32 cellular contexts compared by ENCODE assay signal in the genomic region with DNA sequence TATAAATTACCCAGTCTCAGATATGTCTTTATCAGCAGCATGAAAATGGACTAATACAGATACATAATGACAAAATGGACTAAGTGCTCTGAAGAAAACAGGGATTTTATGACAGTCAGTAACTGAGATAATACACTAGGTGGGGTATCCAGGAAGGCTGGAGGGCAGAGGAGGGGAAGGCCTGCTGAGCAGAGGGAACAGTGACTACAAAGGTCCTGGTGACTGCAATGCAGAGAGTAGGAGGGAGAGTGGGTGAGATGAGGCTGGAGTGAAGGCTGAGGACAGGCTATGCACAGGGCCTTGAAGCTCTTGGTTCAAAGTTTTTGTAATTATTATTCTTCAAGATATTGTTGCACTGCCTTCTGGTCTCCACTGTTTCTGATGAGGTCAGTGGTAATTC. TPM values are rescaled to one million over a fixed set of nuclear protein-coding genes. Genes with fewer than 3 reads are reported as not detected.
"Had no signal": no experiment of that assay in that cellular context is flagged by ENCODE, and none has a peak within 500 bp of the region (broad histone marks: within the 10 kb centered on the region; RNA-seq: fewer than 3 reads in every experiment).

No MANE protein-coding gene starts in this region.

- H3K36me3 ChIP-seq: colonic mucosa, esophagus squamous epithelium, neutrophil, stomach, thyroid gland had no signal

- H3K9me3 Mint-ChIP-seq: dendritic cell treated with granulocyte-macrophage colony-stimulating factor and Interleukin-4, amounts not matched to agents 40 ng/mL and 50 ng/mL, for 4 days; memory B cell; mesothelial cell of epicardium; natural killer cell treated with Interleukin-12 subunit alpha and Interleukin-12 subunit beta and Interleukin-15 and Interleukin-18, amount 100 ng/mL, for 72 hours; neural crest cell; type B pancreatic cell had no signal

- H3K27me3 ChIP-seq: thyroid gland had no signal

- ATAC-seq: left lobe of liver; mucosa of descending colon; natural killer cell treated with Interleukin-12 subunit alpha and Interleukin-12 subunit beta and Interleukin-15 and Interleukin-18, amount 100 ng/mL, for 72 hours; sciatic nerve had no signal

- H3K27ac Mint-ChIP-seq: dendritic cell treated with granulocyte-macrophage colony-stimulating factor and Interleukin-4, amounts not matched to agents 40 ng/mL and 50 ng/mL, for 4 days; memory B cell; mesothelial cell of epicardium; naive B cell; natural killer cell treated with Interleukin-12 subunit alpha and Interleukin-12 subunit beta and Interleukin-15 and Interleukin-18, amount 100 ng/mL, for 72 hours; progenitor cell of endocrine pancreas; type B pancreatic cell had no signal

- H3K9me3 ChIP-seq: colonic mucosa, esophagus squamous epithelium, mucosa of descending colon, neutrophil, stomach, thyroid gland had no signal

- FAIRE-seq: endometrium, frontal cortex, keratinocyte had no signal

- H3K27ac ChIP-seq: colonic mucosa, esophagus squamous epithelium, neutrophil, parathyroid adenoma, stomach, thyroid gland had no signal

- H3K4me3 Mint-ChIP-seq: dendritic cell treated with granulocyte-macrophage colony-stimulating factor and Interleukin-4, amounts not matched to agents 40 ng/mL and 50 ng/mL, for 4 days; memory B cell; mesothelial cell of epicardium; naive B cell; natural killer cell treated with Interleukin-12 subunit alpha and Interleukin-12 subunit beta and Interleukin-15 and Interleukin-18, amount 100 ng/mL, for 72 hours; neural crest cell; type B pancreatic cell had no signal

- H3K36me3 Mint-ChIP-seq: memory B cell; mesothelial cell of epicardium; natural killer cell treated with Interleukin-12 subunit alpha and Interleukin-12 subunit beta and Interleukin-15 and Interleukin-18, amount 100 ng/mL, for 72 hours; type B pancreatic cell had no signal

- DNase-seq: colonic mucosa; effector CD8-positive, alpha-beta T cell; erythroblast; esophagus squamous epithelium; mucosa of descending colon; naive B cell; stimulated activated CD4-positive, alpha-beta T cell treated with anti-CD3 and anti-CD28 coated beads, Interleukin-12 subunit alpha, Interleukin-12 subunit beta, amount 100 ng/mL, for 4 hours; stimulated activated CD4-positive, alpha-beta T cell treated with anti-CD3 and anti-CD28 coated beads, Interleukin-1b, Interleukin-23, amount 100 ng/mL, for 48 hours; stimulated activated CD4-positive, alpha-beta T cell treated with anti-CD3 and anti-CD28 coated beads, Interleukin-4, amount 100 ng/mL, for 1 hour; stimulated activated CD8-positive, alpha-beta memory T cell treated with anti-CD3 and anti-CD28 coated beads, Interleukin-4, amount 100 ng/mL, for 48 hours; stimulated activated naive CD4-positive, alpha-beta T cell treated with Interleukin-2 at 50 U/mL for 16 hours; stomach; thyroid gland had no signal

- H2AFZ ChIP-seq: parathyroid adenoma had no signal

- H3K79me2 ChIP-seq: parathyroid adenoma had no signal

- H3K4me2 ChIP-seq: smooth muscle cell had no signal

- H3K9ac ChIP-seq: parathyroid adenoma had no signal

- H3K4me3 ChIP-seq: colonic mucosa, esophagus squamous epithelium, lung, mucosa of descending colon, smooth muscle cell, stomach, thyroid gland had no signal

- H3K4me1 ChIP-seq: colonic mucosa, parathyroid adenoma had no signal

- H3K4me1 Mint-ChIP-seq: mesothelial cell of epicardium, neural crest cell had no signal

RNA-seq across cellular contexts. Expression of a gene that starts 4.9 kb away (rescaled TPM):
- total RNA-seq: chondrocyte; colonic mucosa; esophagus squamous epithelium; lung; mesothelial cell of epicardium; mucosa of descending colon; natural killer cell treated with Interleukin-12 subunit alpha and Interleukin-12 subunit beta and Interleukin-15 and Interleukin-18, amount 100 ng/mL, for 72 hours; neural crest cell; omental fat pad; progenitor cell of endocrine pancreas; sciatic nerve; smooth muscle cell; stomach; subcutaneous adipose tissue; thyroid gland had no signal
- polyA plus RNA-seq: keratinocyte, lung, smooth muscle cell, stomach had no signal
